Comparison of ENCODE assay signal across 8 cellular contexts in the genomic region with DNA sequence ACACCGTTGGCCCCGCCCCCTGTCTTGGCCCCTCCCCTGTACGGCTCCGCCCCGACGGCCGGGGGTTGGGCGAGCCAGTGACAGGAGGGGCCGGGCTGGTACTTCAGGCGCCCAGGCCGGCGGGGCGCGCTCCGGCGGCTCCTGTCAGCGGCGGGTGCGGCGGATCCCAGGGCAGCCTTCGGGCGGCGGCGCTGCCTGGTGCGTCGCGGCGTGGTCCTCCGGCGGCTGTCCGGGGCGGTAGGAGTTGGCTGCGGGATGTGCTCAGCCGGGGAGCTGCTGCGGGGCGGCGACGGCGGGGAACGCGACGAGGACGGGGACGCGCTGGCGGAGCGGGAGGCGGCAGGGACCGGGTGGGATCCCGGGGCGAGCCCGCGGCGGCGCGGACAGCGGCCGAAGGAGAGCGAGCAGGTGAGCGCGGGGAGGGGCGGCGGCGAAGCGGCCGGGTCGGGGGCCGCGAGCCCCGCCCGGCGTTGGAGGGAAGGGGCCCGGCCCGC. TPM values are rescaled to one million over a fixed set of nuclear protein-coding genes. Genes with fewer than 3 reads are reported as not detected.
DNase-seq lines count a peak whose midpoint lies in the region; ATAC-seq and TF ChIP-seq lines count a peak whose summit lies in the region.

A gene (plus strand): TSS at position 129 of the 494 bp plus-strand sequence. CDS start 127 bp downstream, at position 256.

- under 1% methylated on average over 74 of the region's 74 CpGs for WGBS in liver

- H3K4me3 ChIP-seq in A673 (ENCODE audit: low read depth, low read length, poor library complexity, severe bottlenecking) (peak within 1 kb of the TSS; percentile 69), liver (ENCODE audit: low read depth in 1 of 3, low read length in 3 of 3) (peak within 1 kb of the TSS; percentile 92 to 98 (median 97))

- peaks cover 45% of the 10 kb centered on the region for H3K4me1 Mint-ChIP-seq in activated CD4-positive, alpha-beta T cell treated with anti-CD3 and anti-CD28 coated beads, Interleukin-2, amount 10 ng/mL, durations not matched to agents 24 days and 14 days

- no peaks in the 10 kb centered on the region for H3K9me3 Mint-ChIP-seq in activated CD4-positive, alpha-beta T cell treated with anti-CD3 and anti-CD28 coated beads, Interleukin-2, amount 10 ng/mL, durations not matched to agents 24 days and 14 days

- H3K27me3 ChIP-seq in A673 (replicated peaks; ENCODE audit: insufficient read depth, low read depth, low read length, poor library complexity) (no peaks in the 10 kb centered on the region), liver (ENCODE audit: control insufficient read depth in 4 of 4, insufficient read depth in 4 of 4, low read length in 3 of 4) (no peaks in the 10 kb centered on the region)

- no peak for TF ChIP-seq RAD21 in liver (IDR thresholded peaks at IDR 0.05)

- H3K27ac Mint-ChIP-seq in activated CD4-positive, alpha-beta T cell treated with anti-CD3 and anti-CD28 coated beads, Interleukin-2, amount 10 ng/mL, durations not matched to agents 24 days and 14 days = peak within 1 kb of the TSS; percentile 95

- H3K36me3 ChIP-seq in A673 (ENCODE audit: insufficient read depth, low read length, poor library complexity, severe bottlenecking) (no peaks in the 10 kb centered on the region), liver (ENCODE audit: control insufficient read depth in 4 of 4, insufficient read depth in 3 of 4, low read depth in 1 of 4, low read length in 3 of 4) (no peaks in the 10 kb centered on the region)

- CTCF ChIA-PET in A673 (lab: Charles Lee) = no interaction called here

- H3K9ac ChIP-seq in liver (ENCODE audit: low read depth in 1 of 2, low read length in 2 of 2) = peak within 1 kb of the TSS; percentile 80 to 82

- H3K4me1 ChIP-seq in A673 (ENCODE audit: insufficient read depth, low read length, poor library complexity, severe bottlenecking) = peaks cover 21% of the 10 kb centered on the region
- peaks cover 9 to 19% (median 16%) of the 10 kb centered on the region in 4 donors for H3K4me1 ChIP-seq in liver (ENCODE audit: control insufficient read depth in 4 of 4, insufficient read depth in 4 of 4, low read length in 3 of 4)

- DNase-seq in A673 (ENCODE audit: low spot score) (peak; percentile 90), NCI-H345 treated with DMSO at 0.1 percent for 48 hours (lab: John Stamatoyannopoulos, UW; ENCODE audit: unreplicated experiment) (peak; percentile 32), dedifferentiated amniotic fluid mesenchymal stem cell (ENCODE audit: extremely low spot score) (peak; percentile 68)
- DNase-seq in activated CD4-positive, alpha-beta T cell treated with anti-CD3 and anti-CD28 coated beads, Interleukin-2, amount 10 ng/mL, durations not matched to agents 24 days and 14 days = peak; percentile 96
- DNase-seq in stimulated activated CD4-positive, alpha-beta T cell treated with anti-CD3 and anti-CD28 coated beads, Interleukin-4, amount 100 ng/mL, for 4 hours = peak; percentile 88 to 94

- H3K9me3 ChIP-seq in A673 (ENCODE audit: low read depth, low read length, poor library complexity, severe bottlenecking) (no peaks in the 10 kb centered on the region), liver (ENCODE audit: control insufficient read depth in 4 of 4, low read length in 3 of 4) (no peaks in the 10 kb centered on the region)

- TF ChIP-seq CTCF in A673 (conservative IDR thresholded peaks at IDR 0.05; ENCODE audit: low read depth, low read length) (no peak), liver (IDR thresholded peaks at IDR 0.05; ENCODE audit: low read depth, low read length, missing input control) (no peak)

- H3K27me3 Mint-ChIP-seq in activated CD4-positive, alpha-beta T cell treated with anti-CD3 and anti-CD28 coated beads, Interleukin-2, amount 10 ng/mL, durations not matched to agents 24 days and 14 days = no peaks in the 10 kb centered on the region

- BruUV-seq in A673 (replicated peaks; lab: Mats Ljungman, UMichigan) = no TSS peak

- intact Hi-C loops in A673 (cut with micrococcal nuclease; ENCODE audit: unreplicated experiment) = no loop called here
- intact Hi-C loops in activated CD4-positive, alpha-beta T cell treated with anti-CD3 and anti-CD28 coated beads, Interleukin-2, amount 10 ng/mL, durations not matched to agents 24 days and 14 days (cut with micrococcal nuclease) = loop anchor here (2.0 to 5.0 kb wide), 4 partner anchors 15 to 491 kb away; a partner anchor contains a TSS

- POLR2A ChIA-PET in A673 (lab: Charles Lee; ENCODE audit: low non-redundant PET) = no interaction called here

- H3K36me3 Mint-ChIP-seq in activated CD4-positive, alpha-beta T cell treated with anti-CD3 and anti-CD28 coated beads, Interleukin-2, amount 10 ng/mL, durations not matched to agents 24 days and 14 days (ENCODE audit: low read depth) = peaks cover 7% of the 10 kb centered on the region

- H3K4me3 Mint-ChIP-seq in activated CD4-positive, alpha-beta T cell treated with anti-CD3 and anti-CD28 coated beads, Interleukin-2, amount 10 ng/mL, durations not matched to agents 24 days and 14 days = peak within 1 kb of the TSS; percentile 89

- peak within 1 kb of the TSS; percentile 28 for H3K27ac ChIP-seq in A673 (ENCODE audit: low read depth, low read length, poor library complexity, severe bottlenecking)
- H3K27ac ChIP-seq in liver (ENCODE audit: low read depth in 1 of 2, low read length in 2 of 2) = peak within 1 kb of the TSS; percentile 74 to 87

- ATAC-seq in GM18517 (IDR thresholded peaks at IDR 0.05; ENCODE audit: unreplicated experiment) = peak; percentile 61
- ATAC-seq in HG03025 (IDR thresholded peaks at IDR 0.05; ENCODE audit: low FRiP score, unreplicated experiment) = peak; percentile 90

TF ChIP-seq in liver, 16 proteins besides CTCF, POLR2A, EP300 and RAD21:
- TF ChIP-seq, protein P1, sequence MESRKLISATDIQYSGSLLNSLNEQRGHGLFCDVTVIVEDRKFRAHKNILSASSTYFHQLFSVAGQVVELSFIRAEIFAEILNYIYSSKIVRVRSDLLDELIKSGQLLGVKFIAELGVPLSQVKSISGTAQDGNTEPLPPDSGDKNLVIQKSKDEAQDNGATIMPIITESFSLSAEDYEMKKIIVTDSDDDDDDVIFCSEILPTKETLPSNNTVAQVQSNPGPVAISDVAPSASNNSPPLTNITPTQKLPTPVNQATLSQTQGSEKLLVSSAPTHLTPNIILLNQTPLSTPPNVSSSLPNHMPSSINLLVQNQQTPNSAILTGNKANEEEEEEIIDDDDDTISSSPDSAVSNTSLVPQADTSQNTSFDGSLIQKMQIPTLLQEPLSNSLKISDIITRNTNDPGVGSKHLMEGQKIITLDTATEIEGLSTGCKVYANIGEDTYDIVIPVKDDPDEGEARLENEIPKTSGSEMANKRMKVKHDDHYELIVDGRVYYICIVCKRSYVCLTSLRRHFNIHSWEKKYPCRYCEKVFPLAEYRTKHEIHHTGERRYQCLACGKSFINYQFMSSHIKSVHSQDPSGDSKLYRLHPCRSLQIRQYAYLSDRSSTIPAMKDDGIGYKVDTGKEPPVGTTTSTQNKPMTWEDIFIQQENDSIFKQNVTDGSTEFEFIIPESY (IDR thresholded peaks at IDR 0.05) = no peak
- TF ChIP-seq FOXA2 (IDR thresholded peaks at IDR 0.05) = no peak
- TF ChIP-seq GABPA (IDR thresholded peaks at IDR 0.05 in 1 of 2, conservative IDR thresholded peaks at IDR 0.05 in 1 of 2) = no peak
- no peak for TF ChIP-seq HNF4A (conservative IDR thresholded peaks at IDR 0.05)
- no peak for TF ChIP-seq TAF1 (conservative IDR thresholded peaks at IDR 0.05)
- no peak for TF ChIP-seq YY1 (IDR thresholded peaks at IDR 0.05)
- no peak for TF ChIP-seq RXRA (IDR thresholded peaks at IDR 0.05)
- no peak for TF ChIP-seq FOXA1 (IDR thresholded peaks at IDR 0.05)
- TF ChIP-seq SP1 (IDR thresholded peaks at IDR 0.05) = no peak
- no peak for TF ChIP-seq HNF4G (IDR thresholded peaks at IDR 0.05)
- TF ChIP-seq, protein P2, sequence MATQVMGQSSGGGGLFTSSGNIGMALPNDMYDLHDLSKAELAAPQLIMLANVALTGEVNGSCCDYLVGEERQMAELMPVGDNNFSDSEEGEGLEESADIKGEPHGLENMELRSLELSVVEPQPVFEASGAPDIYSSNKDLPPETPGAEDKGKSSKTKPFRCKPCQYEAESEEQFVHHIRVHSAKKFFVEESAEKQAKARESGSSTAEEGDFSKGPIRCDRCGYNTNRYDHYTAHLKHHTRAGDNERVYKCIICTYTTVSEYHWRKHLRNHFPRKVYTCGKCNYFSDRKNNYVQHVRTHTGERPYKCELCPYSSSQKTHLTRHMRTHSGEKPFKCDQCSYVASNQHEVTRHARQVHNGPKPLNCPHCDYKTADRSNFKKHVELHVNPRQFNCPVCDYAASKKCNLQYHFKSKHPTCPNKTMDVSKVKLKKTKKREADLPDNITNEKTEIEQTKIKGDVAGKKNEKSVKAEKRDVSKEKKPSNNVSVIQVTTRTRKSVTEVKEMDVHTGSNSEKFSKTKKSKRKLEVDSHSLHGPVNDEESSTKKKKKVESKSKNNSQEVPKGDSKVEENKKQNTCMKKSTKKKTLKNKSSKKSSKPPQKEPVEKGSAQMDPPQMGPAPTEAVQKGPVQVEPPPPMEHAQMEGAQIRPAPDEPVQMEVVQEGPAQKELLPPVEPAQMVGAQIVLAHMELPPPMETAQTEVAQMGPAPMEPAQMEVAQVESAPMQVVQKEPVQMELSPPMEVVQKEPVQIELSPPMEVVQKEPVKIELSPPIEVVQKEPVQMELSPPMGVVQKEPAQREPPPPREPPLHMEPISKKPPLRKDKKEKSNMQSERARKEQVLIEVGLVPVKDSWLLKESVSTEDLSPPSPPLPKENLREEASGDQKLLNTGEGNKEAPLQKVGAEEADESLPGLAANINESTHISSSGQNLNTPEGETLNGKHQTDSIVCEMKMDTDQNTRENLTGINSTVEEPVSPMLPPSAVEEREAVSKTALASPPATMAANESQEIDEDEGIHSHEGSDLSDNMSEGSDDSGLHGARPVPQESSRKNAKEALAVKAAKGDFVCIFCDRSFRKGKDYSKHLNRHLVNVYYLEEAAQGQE (IDR thresholded peaks at IDR 0.05) = no peak

RNA-seq across cellular contexts. Expression of the gene that starts here (rescaled TPM):
- 1.4 and 1.5 TPM in 2 replicates for total RNA-seq in A673 (2021)
- 6.2 and 6.7 TPM in 2 replicates for total RNA-seq in activated CD4-positive, alpha-beta T cell treated with anti-CD3 and anti-CD28 coated beads, Interleukin-2, amount 10 ng/mL, durations not matched to agents 24 days and 14 days
- total RNA-seq in liver = 1 to 10 TPM; 1.1 to 2.3 TPM
- 1 to 10 TPM; 1.4 to 2.0 TPM for polyA plus RNA-seq in liver

Comparison
In these comparisons a context has a peak if more than half of its experiments do, and no peak if none do; other contexts are left out.
1. Peak in every context shown above with its lines: DNase-seq, ATAC-seq, H3K4me3 ChIP-seq and H3K27ac ChIP-seq.
2. DNase-seq: peak in every context shown above with its lines; median percentile 96 in activated CD4-positive, alpha-beta T cell treated with anti-CD3 and anti-CD28 coated beads, Interleukin-2, amount 10 ng/mL, durations not matched to agents 24 days and 14 days; 91 in stimulated activated CD4-positive, alpha-beta T cell treated with anti-CD3 and anti-CD28 coated beads, Interleukin-4, amount 100 ng/mL, for 4 hours; 90 in A673; 68 in dedifferentiated amniotic fluid mesenchymal stem cell; 32 in NCI-H345 treated with DMSO at 0.1 percent for 48 hours.